8 cellular contexts compared by ENCODE assay signal in genomic region chr9:124415102-124415851, GRCh38. TPM values are rescaled to one million over a fixed set of nuclear protein-coding genes. Genes with fewer than 3 reads are reported as not detected.
DNase-seq lines count a peak whose midpoint lies in the region; TF ChIP-seq lines count a peak whose summit lies in the region.

PSMB7 (minus strand) TSS chr9:124415442; CDS start chr9:124415425, 17 bp downstream.

- peaks cover 4% of the 10 kb centered on the region for H3K9me3 Mint-ChIP-seq in activated naive CD4-positive, alpha-beta T cell treated with anti-CD3 and anti-CD28 coated beads, Interleukin-2, amount 10 ng/mL, durations not matched to agents 7 days and 5 days

- H3K4me1 Mint-ChIP-seq in activated naive CD4-positive, alpha-beta T cell treated with anti-CD3 and anti-CD28 coated beads, Interleukin-2, amount 10 ng/mL, durations not matched to agents 7 days and 5 days, result peaks cover 33% of the 10 kb centered on the region

- peak within 1 kb of the TSS; percentile 95 for H3K4me3 Mint-ChIP-seq in activated naive CD4-positive, alpha-beta T cell treated with anti-CD3 and anti-CD28 coated beads, Interleukin-2, amount 10 ng/mL, durations not matched to agents 7 days and 5 days

- H3K27me3 Mint-ChIP-seq in activated naive CD4-positive, alpha-beta T cell treated with anti-CD3 and anti-CD28 coated beads, Interleukin-2, amount 10 ng/mL, durations not matched to agents 7 days and 5 days, result peaks cover 4% of the 10 kb centered on the region

- CTCF ChIA-PET in HEK293T (lab: Yijun Ruan, JAX), result no interaction called here
- CTCF ChIA-PET in activated naive CD4-positive, alpha-beta T cell treated with anti-CD3 and anti-CD28 coated beads, Interleukin-2, amount 10 ng/mL, durations not matched to agents 7 days and 5 days (lab: Charles Lee), result interaction anchor here (1.0 to 7.7 kb wide), 6 partner anchors 9 to 289 kb away, joined by 3 to 92 read pairs (median 4); no protein-coding TSS in a partner anchor

- peaks cover 39% of the 10 kb centered on the region for H3K36me3 Mint-ChIP-seq in activated naive CD4-positive, alpha-beta T cell treated with anti-CD3 and anti-CD28 coated beads, Interleukin-2, amount 10 ng/mL, durations not matched to agents 7 days and 5 days

- no peak within 1 kb of the TSS for H3K27ac ChIP-seq in temporal lobe (ENCODE audit: low read depth, low read length)

- POLR2A ChIA-PET in HEK293T (lab: Yijun Ruan, JAX), result no interaction called here

- H3K27ac Mint-ChIP-seq in activated naive CD4-positive, alpha-beta T cell treated with anti-CD3 and anti-CD28 coated beads, Interleukin-2, amount 10 ng/mL, durations not matched to agents 7 days and 5 days, result peak within 1 kb of the TSS; percentile 90

- DNase-seq in GM04503 (ENCODE audit: low read depth) (peak; percentile 58), HEK293T (ENCODE audit: extremely low spot score) (peak; percentile 95), MV-4-11 (lab: John Stamatoyannopoulos, UW) (peak; percentile 96), SK-N-DZ (ENCODE audit: low spot score) (peak; percentile 96), germinal center (ENCODE audit: low spot score) (peak; percentile 95), nucleus accumbens (lab: John Stamatoyannopoulos, UW) (peak; percentile 38 to 97 (median 90))
- DNase-seq in activated naive CD4-positive, alpha-beta T cell treated with anti-CD3 and anti-CD28 coated beads, Interleukin-2, amount 10 ng/mL, durations not matched to agents 7 days and 5 days, result peak; percentile 98

TF ChIP-seq in HEK293T, 16 proteins besides CTCF, POLR2A, EP300 and RAD21:
- TF ChIP-seq TARDBP (IDR thresholded peaks at IDR 0.05), result no peak
- TF ChIP-seq ELF4 (IDR thresholded peaks at IDR 0.05), result peak; percentile 77
- TF ChIP-seq ARNT (IDR thresholded peaks at IDR 0.05), result 0 out of 2 replicates have a peak, but pooled peaks have one; percentile 31
- TF ChIP-seq FOXA1 (IDR thresholded peaks at IDR 0.05), result no peak
- peak; percentile 54 for TF ChIP-seq PKNOX1 (IDR thresholded peaks at IDR 0.05)
- no peak for TF ChIP-seq CTBP1 (IDR thresholded peaks at IDR 0.05; ENCODE audit: borderline replicate concordance)
- TF ChIP-seq FOXM1 (IDR thresholded peaks at IDR 0.05; ENCODE audit: borderline replicate concordance), result peak; percentile 81
- TF ChIP-seq NFRKB (IDR thresholded peaks at IDR 0.05), result peak; percentile 40; the same call in 1 of the 2 replicates
- no peak for TF ChIP-seq SUZ12 (IDR thresholded peaks at IDR 0.05)
- TF ChIP-seq ZNF384 (IDR thresholded peaks at IDR 0.05), result no peak
- no peak for TF ChIP-seq SP1 (IDR thresholded peaks at IDR 0.05)
- TF ChIP-seq LEF1 (IDR thresholded peaks at IDR 0.05; ENCODE audit: borderline replicate concordance), result no peak
- no peak for TF ChIP-seq HDGF (IDR thresholded peaks at IDR 0.05; ENCODE audit: borderline replicate concordance)
- TF ChIP-seq FOXK2 (IDR thresholded peaks at IDR 0.05), result no peak
- no peak for TF ChIP-seq BHLHE40 (IDR thresholded peaks at IDR 0.05; ENCODE audit: borderline replicate concordance)
- TF ChIP-seq L3MBTL2 (conservative IDR thresholded peaks at IDR 0.05), result no peak

RNA-seq across cellular contexts. Expression of gene PSMB7, which starts in this region (rescaled TPM):
- 388 and 390 TPM in 2 replicates for polyA plus RNA-seq in SK-N-DZ (2014; cell fraction: cytosol; rRNA removed)
- polyA plus RNA-seq in SK-N-DZ (2014; cell fraction: nucleus; rRNA removed), result 169 and 238 TPM in 2 replicates
- 160 TPM for total RNA-seq in temporal lobe
